1 cellular context compared by ENCODE assay signal in genomic region chr16:58511933-58512815, GRCh38.
TF ChIP-seq lines count a peak whose summit lies in the region.

No MANE protein-coding gene starts in this region.

TF ChIP-seq in HepG2, 621 proteins besides CTCF, POLR2A, EP300 and RAD21 (continued from another document and continues in another):
- no peak for TF ChIP-seq ZNF512B (CRISPR knock-in tag; IDR thresholded peaks at IDR 0.05; ENCODE audit: borderline replicate concordance)
- TF ChIP-seq KAT8 (CRISPR knock-in tag; IDR thresholded peaks at IDR 0.05) = no peak
- TF ChIP-seq ZBTB14 (CRISPR knock-in tag; IDR thresholded peaks at IDR 0.05) = no peak
- TF ChIP-seq HNF4G (IDR thresholded peaks at IDR 0.05; ENCODE audit: borderline replicate concordance, low read depth, low read length) = no peak
- TF ChIP-seq HNF4G (CRISPR knock-in tag; IDR thresholded peaks at IDR 0.05; ENCODE audit: borderline replicate concordance, low read depth) = no peak
- no peak for TF ChIP-seq ZKSCAN1 (IDR thresholded peaks at IDR 0.05; ENCODE audit: low read length)
- peak; percentile 68; the same call in 1 of the 2 replicates for TF ChIP-seq KLF13 (CRISPR knock-in tag; IDR thresholded peaks at IDR 0.05)
- no peak for TF ChIP-seq EZH2 (conservative IDR thresholded peaks at IDR 0.05; ENCODE audit: low read depth, low read length)
- no peak for TF ChIP-seq ZNF557 (CRISPR knock-in tag; IDR thresholded peaks at IDR 0.05)
- no peak for TF ChIP-seq ZNF776 (CRISPR knock-in tag; IDR thresholded peaks at IDR 0.05)
- no peak for TF ChIP-seq KMT2A (CRISPR knock-in tag; IDR thresholded peaks at IDR 0.05)
- no peak for TF ChIP-seq MLLT10 (CRISPR knock-in tag; IDR thresholded peaks at IDR 0.05)
- TF ChIP-seq BORCS8-MEF2B (CRISPR knock-in tag; IDR thresholded peaks at IDR 0.05) = 0 out of 2 replicates have a peak, but pooled peaks have one; percentile 52
- no peak for TF ChIP-seq ELF1 (CRISPR knock-in tag; IDR thresholded peaks at IDR 0.05)
- TF ChIP-seq THAP11 (CRISPR knock-in tag; IDR thresholded peaks at IDR 0.05) = 0 out of 2 replicates have a peak, but pooled peaks have one; percentile 47
- no peak for TF ChIP-seq TCF12 (IDR thresholded peaks at IDR 0.05)
- TF ChIP-seq TCF12 (CRISPR knock-in tag; IDR thresholded peaks at IDR 0.05) = no peak
- TF ChIP-seq SIN3B (IDR thresholded peaks at IDR 0.05; ENCODE audit: low read length) = no peak
- no peak for TF ChIP-seq ZNF577 (CRISPR knock-in tag; IDR thresholded peaks at IDR 0.05; ENCODE audit: borderline replicate concordance, low read depth)
- no peak for TF ChIP-seq DPF2 (CRISPR knock-in tag; IDR thresholded peaks at IDR 0.05; ENCODE audit: borderline replicate concordance, low read depth)
- TF ChIP-seq ZNF230 (CRISPR knock-in tag; IDR thresholded peaks at IDR 0.05) = no peak
- TF ChIP-seq KDM5A (IDR thresholded peaks at IDR 0.05; ENCODE audit: borderline replicate concordance, low read length) = no peak
- TF ChIP-seq NFKBIZ (CRISPR knock-in tag; IDR thresholded peaks at IDR 0.05) = no peak
- TF ChIP-seq ZNF460 (CRISPR knock-in tag; IDR thresholded peaks at IDR 0.05; ENCODE audit: borderline replicate concordance) = no peak
- TF ChIP-seq ZNF264 (CRISPR knock-in tag; IDR thresholded peaks at IDR 0.05) = no peak
- no peak for TF ChIP-seq ZNF205 (CRISPR knock-in tag; IDR thresholded peaks at IDR 0.05)
- TF ChIP-seq ZFP36 (IDR thresholded peaks at IDR 0.05; ENCODE audit: borderline replicate concordance, low read depth, low read length, partially characterized antibody) = no peak
- TF ChIP-seq STAG1 (CRISPR knock-in tag; IDR thresholded peaks at IDR 0.05) = peak; percentile 80
- no peak for TF ChIP-seq HMGXB4 (CRISPR knock-in tag; IDR thresholded peaks at IDR 0.05; ENCODE audit: borderline replicate concordance in 1 of 2, low read depth in 1 of 2)
- TF ChIP-seq ZNF225 (CRISPR knock-in tag; IDR thresholded peaks at IDR 0.05) = no peak
- no peak for TF ChIP-seq TEF (CRISPR knock-in tag; IDR thresholded peaks at IDR 0.05)
- TF ChIP-seq SMC3 (IDR thresholded peaks at IDR 0.05; ENCODE audit: low read length) = peak; percentile 67
- no peak for TF ChIP-seq AHR (CRISPR knock-in tag; IDR thresholded peaks at IDR 0.05)
- TF ChIP-seq NRL (CRISPR knock-in tag; IDR thresholded peaks at IDR 0.05; ENCODE audit: borderline replicate concordance) = no peak
- TF ChIP-seq ZNF296 (CRISPR knock-in tag; conservative IDR thresholded peaks at IDR 0.05) = no peak
- TF ChIP-seq PRMT3 (CRISPR knock-in tag; IDR thresholded peaks at IDR 0.05; ENCODE audit: borderline replicate concordance, low read depth) = no peak
- 0 out of 2 replicates have a peak, but pooled peaks have one; percentile 38 for TF ChIP-seq SALL2 (CRISPR knock-in tag; IDR thresholded peaks at IDR 0.05)
- no peak for TF ChIP-seq ZNF24 (IDR thresholded peaks at IDR 0.05)
- TF ChIP-seq ZNF609 (CRISPR knock-in tag; IDR thresholded peaks at IDR 0.05; ENCODE audit: borderline replicate concordance) = no peak
- no peak for TF ChIP-seq ZNF224 (CRISPR knock-in tag; IDR thresholded peaks at IDR 0.05)
- TF ChIP-seq MXI1 (IDR thresholded peaks at IDR 0.05; ENCODE audit: borderline replicate concordance, low read depth, low read length) = no peak
- TF ChIP-seq THRA (CRISPR knock-in tag; IDR thresholded peaks at IDR 0.05; ENCODE audit: borderline replicate concordance) = 0 out of 2 replicates have a peak, but pooled peaks have one; percentile 38
- TF ChIP-seq ZSCAN12 (CRISPR knock-in tag; IDR thresholded peaks at IDR 0.05) = no peak
- TF ChIP-seq ZNF280B (CRISPR knock-in tag; IDR thresholded peaks at IDR 0.05; ENCODE audit: borderline replicate concordance) = no peak
- TF ChIP-seq ARID5B (CRISPR knock-in tag; IDR thresholded peaks at IDR 0.05) = no peak
- TF ChIP-seq ZNF543 (CRISPR knock-in tag; IDR thresholded peaks at IDR 0.05) = no peak
- TF ChIP-seq HOXA9 (CRISPR knock-in tag; IDR thresholded peaks at IDR 0.05; ENCODE audit: borderline replicate concordance) = no peak
- no peak for TF ChIP-seq RFXANK (CRISPR knock-in tag; IDR thresholded peaks at IDR 0.05)
- no peak for TF ChIP-seq FOSL1 (CRISPR knock-in tag; IDR thresholded peaks at IDR 0.05; ENCODE audit: borderline replicate concordance)
